Comparison of ENCODE assay signal across 12 cellular contexts in genomic region chr11:291281-292210, GRCh38. TPM values are rescaled to one million over a fixed set of nuclear protein-coding genes. Genes with fewer than 3 reads are reported as not detected.
DNase-seq lines count a peak whose midpoint lies in the region; ATAC-seq and TF ChIP-seq lines count a peak whose summit lies in the region.
"Had no signal": no experiment of that assay in that cellular context is flagged by ENCODE, and none has a peak within 500 bp of the region (broad histone marks: within the 10 kb centered on the region; RNA-seq: fewer than 3 reads in every experiment).

No MANE protein-coding gene starts in this region.

- no peak overlapping the region for H3K4ac ChIP-seq in mesenchymal stem cell (ENCODE audit: low read depth in 1 of 2, low read length in 2 of 2)

- no peak overlapping the region for H3K18ac ChIP-seq in mesenchymal stem cell (ENCODE audit: low read depth in 1 of 2, low read length in 2 of 2)

- no peak overlapping the region for H3K23ac ChIP-seq in mesenchymal stem cell (ENCODE audit: low read length in 2 of 2)

- H4K8ac ChIP-seq in mesenchymal stem cell (ENCODE audit: low read length), result no peak overlapping the region

- no peak overlapping the region for H3K14ac ChIP-seq in mesenchymal stem cell (ENCODE audit: low read length in 2 of 2)

- no peaks in the 10 kb centered on the region for H3K9me3 ChIP-seq in mesenchymal stem cell (ENCODE audit: control insufficient read depth, low read length)

- H3K4me3 ChIP-seq in mesenchymal stem cell (ENCODE audit: insufficient read depth in 1 of 2, low read depth in 1 of 2, low read length in 2 of 2), result peak overlapping the region in 1 of 2 experiments; percentile 32

- H2BK15ac ChIP-seq in mesenchymal stem cell (ENCODE audit: low read depth, poor library complexity, severe bottlenecking), result no peak overlapping the region

- no peak overlapping the region for H2BK5ac ChIP-seq in mesenchymal stem cell (ENCODE audit: low read depth, low read length, poor library complexity, severe bottlenecking)

- H3K9me3 Mint-ChIP-seq in stimulated activated naive CD8-positive, alpha-beta T cell treated with anti-CD3 and anti-CD28 coated beads, Interleukin-15, Interleukin-2, amounts not matched to agents 100 ng/mL and 50 ng/mL, for 24 hours, result no peaks in the 10 kb centered on the region
- no peaks in the 10 kb centered on the region for H3K9me3 Mint-ChIP-seq in activated naive CD8-positive, alpha-beta T cell treated with anti-CD3 and anti-CD28 coated beads for 36 hours
- H3K9me3 Mint-ChIP-seq in mesothelial cell of epicardium, result no peaks in the 10 kb centered on the region

- H3K4me3 Mint-ChIP-seq in stimulated activated naive CD8-positive, alpha-beta T cell treated with anti-CD3 and anti-CD28 coated beads, Interleukin-15, Interleukin-2, amounts not matched to agents 100 ng/mL and 50 ng/mL, for 24 hours, result peak overlapping the region; percentile 59
- peak overlapping the region; percentile 85 for H3K4me3 Mint-ChIP-seq in activated naive CD8-positive, alpha-beta T cell treated with anti-CD3 and anti-CD28 coated beads for 36 hours
- H3K4me3 Mint-ChIP-seq in mesothelial cell of epicardium, result peak overlapping the region; percentile 70

- 85% methylated on average over 44 of the region's 44 CpGs for WGBS in mesenchymal stem cell

- peaks cover 9% of the 10 kb centered on the region for H3K79me1 ChIP-seq in mesenchymal stem cell (replicated peaks; ENCODE audit: low read length, poor library complexity, severe bottlenecking)

- no peaks in the 10 kb centered on the region for H3K27me3 Mint-ChIP-seq in stimulated activated naive CD8-positive, alpha-beta T cell treated with anti-CD3 and anti-CD28 coated beads, Interleukin-15, Interleukin-2, amounts not matched to agents 100 ng/mL and 50 ng/mL, for 24 hours
- H3K27me3 Mint-ChIP-seq in activated naive CD8-positive, alpha-beta T cell treated with anti-CD3 and anti-CD28 coated beads for 36 hours, result peaks cover 12% of the 10 kb centered on the region
- H3K27me3 Mint-ChIP-seq in mesothelial cell of epicardium (ENCODE audit: low read depth), result peaks cover 10% of the 10 kb centered on the region

- no peak overlapping the region for H3K4me2 ChIP-seq in mesenchymal stem cell (ENCODE audit: low read length, poor library complexity, severe bottlenecking)

- no peak overlapping the region for H2AK5ac ChIP-seq in mesenchymal stem cell (ENCODE audit: low read length, severe bottlenecking)

- ATAC-seq in stimulated activated naive CD8-positive, alpha-beta T cell treated with anti-CD3 and anti-CD28 coated beads, Interleukin-15, Interleukin-2, amounts not matched to agents 100 U/mL and 50 U/mL, for 24 hours, result no peak

- peaks cover 0 to 59% of the 10 kb centered on the region in 2 experiments for H3K36me3 ChIP-seq in mesenchymal stem cell (ENCODE audit: control insufficient read depth in 1 of 2, insufficient read depth in 2 of 2, low read depth in 1 of 2, low read length in 2 of 2)

- H2BK12ac ChIP-seq in mesenchymal stem cell (ENCODE audit: low read length in 2 of 2), result no peak overlapping the region

- peaks cover 19% of the 10 kb centered on the region for H3K4me1 Mint-ChIP-seq in stimulated activated naive CD8-positive, alpha-beta T cell treated with anti-CD3 and anti-CD28 coated beads, Interleukin-15, Interleukin-2, amounts not matched to agents 100 ng/mL and 50 ng/mL, for 24 hours (ENCODE audit: low read depth)
- H3K4me1 Mint-ChIP-seq in activated naive CD8-positive, alpha-beta T cell treated with anti-CD3 and anti-CD28 coated beads for 36 hours, result peaks cover 32% of the 10 kb centered on the region
- peaks cover 24% of the 10 kb centered on the region for H3K4me1 Mint-ChIP-seq in mesothelial cell of epicardium

- DNase-seq in stimulated activated naive CD8-positive, alpha-beta T cell treated with anti-CD3 and anti-CD28 coated beads, Interleukin-15, Interleukin-2, amounts not matched to agents 100 U/mL and 50 U/mL, for 24 hours, result no peak
- DNase-seq in activated naive CD8-positive, alpha-beta T cell treated with anti-CD3 and anti-CD28 coated beads for 36 hours, result peak; percentile 6
- DNase-seq in mesothelial cell of epicardium (ENCODE audit: low spot score in 2 of 2, unreplicated experiment in 2 of 2) (no peak), mesenchymal stem cell (no peak), GDM1 (lab: John Stamatoyannopoulos, UW) (no peak), iPS-NIHi11 (ENCODE audit: low spot score) (no peak), DMS 273 (lab: John Stamatoyannopoulos, UW; ENCODE audit: unreplicated experiment) (no peak)
- DNase-seq: NCI-H2029; NK-92 treated with Interleukin-12 subunit alpha and Interleukin-12 subunit beta, amount 100 ng/mL, for 24 hours had no signal

- H4K91ac ChIP-seq in mesenchymal stem cell (ENCODE audit: low read length), result no peak overlapping the region

- peaks cover 39% of the 10 kb centered on the region for H3K4me1 ChIP-seq in mesenchymal stem cell (ENCODE audit: control insufficient read depth, insufficient read depth, low read depth, low read length)

- no peak overlapping the region for H2BK120ac ChIP-seq in mesenchymal stem cell (ENCODE audit: low read depth, low read length)

- no peak overlapping the region for H3K27ac Mint-ChIP-seq in stimulated activated naive CD8-positive, alpha-beta T cell treated with anti-CD3 and anti-CD28 coated beads, Interleukin-15, Interleukin-2, amounts not matched to agents 100 ng/mL and 50 ng/mL, for 24 hours
- peak overlapping the region; percentile 91 for H3K27ac Mint-ChIP-seq in activated naive CD8-positive, alpha-beta T cell treated with anti-CD3 and anti-CD28 coated beads for 36 hours
- H3K27ac Mint-ChIP-seq in mesothelial cell of epicardium, result peak overlapping the region; percentile 19
- H3K27ac Mint-ChIP-seq: progenitor cell of endocrine pancreas had no signal

- H3K27me3 ChIP-seq in mesenchymal stem cell (ENCODE audit: control insufficient read depth in 1 of 2, insufficient read depth in 1 of 2, low read length in 2 of 2), result peaks cover 11 to 34% of the 10 kb centered on the region in 2 experiments

- peaks cover 4% of the 10 kb centered on the region for H3K36me3 Mint-ChIP-seq in stimulated activated naive CD8-positive, alpha-beta T cell treated with anti-CD3 and anti-CD28 coated beads, Interleukin-15, Interleukin-2, amounts not matched to agents 100 ng/mL and 50 ng/mL, for 24 hours (ENCODE audit: low read depth)
- peaks cover 34% of the 10 kb centered on the region for H3K36me3 Mint-ChIP-seq in activated naive CD8-positive, alpha-beta T cell treated with anti-CD3 and anti-CD28 coated beads for 36 hours
- no peaks in the 10 kb centered on the region for H3K36me3 Mint-ChIP-seq in mesothelial cell of epicardium

- H3K27ac ChIP-seq in mesenchymal stem cell (ENCODE audit: low read length, poor library complexity, severe bottlenecking), result no peak overlapping the region
- H3K27ac ChIP-seq: C4-2B had no signal

- H2AFZ ChIP-seq in mesenchymal stem cell (ENCODE audit: low read depth, low read length), result no peak overlapping the region

- no peak for TF ChIP-seq CTCF in mesothelial cell of epicardium (IDR thresholded peaks at IDR 0.05; ENCODE audit: unreplicated experiment)

- no peak overlapping the region for H3K9ac ChIP-seq in mesenchymal stem cell (ENCODE audit: low read length)

RNA-seq across cellular contexts. Expression of gene PGGHG, which starts 2.6 kb away (rescaled TPM):
- total RNA-seq in activated naive CD8-positive, alpha-beta T cell treated with anti-CD3 and anti-CD28 coated beads for 36 hours, result 100 to 1,000 TPM; 206 to 209 TPM
- 101 to 109 TPM (median 103 TPM) in 3 replicates for total RNA-seq in mesothelial cell of epicardium
- polyA plus RNA-seq in mesenchymal stem cell (2013, experiment 1 of 2), result 35.9 TPM
- 33.3 TPM for polyA plus RNA-seq in mesenchymal stem cell (2013, experiment 2 of 2)

RNA-seq across cellular contexts. Expression of gene IFITM5, which starts 7.8 kb away (rescaled TPM):
- not detected for total RNA-seq in activated naive CD8-positive, alpha-beta T cell treated with anti-CD3 and anti-CD28 coated beads for 36 hours
- not detected in 3 replicates for total RNA-seq in mesothelial cell of epicardium
- not detected for polyA plus RNA-seq in mesenchymal stem cell (2013, experiment 1 of 2)
- polyA plus RNA-seq in mesenchymal stem cell (2013, experiment 2 of 2), result not detected
- total RNA-seq: progenitor cell of endocrine pancreas had no signal

RNA-seq across cellular contexts. Expression of gene NLRP6, which starts 13.3 kb away (rescaled TPM):
- total RNA-seq in activated naive CD8-positive, alpha-beta T cell treated with anti-CD3 and anti-CD28 coated beads for 36 hours, result 1 to 10 TPM; 3.7 to 3.8 TPM
- not detected in 3 replicates for total RNA-seq in mesothelial cell of epicardium
- not detected for polyA plus RNA-seq in mesenchymal stem cell (2013, experiment 1 of 2)
- polyA plus RNA-seq in mesenchymal stem cell (2013, experiment 2 of 2), result not detected
- total RNA-seq: progenitor cell of endocrine pancreas had no signal

RNA-seq across cellular contexts. Expression of gene IFITM2, which starts 16.1 kb away (rescaled TPM):
- 100 to 1,000 TPM; 474 to 496 TPM for total RNA-seq in activated naive CD8-positive, alpha-beta T cell treated with anti-CD3 and anti-CD28 coated beads for 36 hours
- 208 to 224 TPM (median 210 TPM) in 3 replicates for total RNA-seq in mesothelial cell of epicardium
- polyA plus RNA-seq in mesenchymal stem cell (2013, experiment 1 of 2), result 1,548 TPM
- polyA plus RNA-seq in mesenchymal stem cell (2013, experiment 2 of 2), result 1,588 TPM

RNA-seq across cellular contexts. Expression of gene IFITM1, which starts 22.3 kb away (rescaled TPM):
- total RNA-seq in activated naive CD8-positive, alpha-beta T cell treated with anti-CD3 and anti-CD28 coated beads for 36 hours, result 100 to 1,000 TPM; 345 to 356 TPM
- 120 to 128 TPM (median 122 TPM) in 3 replicates for total RNA-seq in mesothelial cell of epicardium
- 395 TPM for polyA plus RNA-seq in mesenchymal stem cell (2013, experiment 1 of 2)
- 368 TPM for polyA plus RNA-seq in mesenchymal stem cell (2013, experiment 2 of 2)
